ENCODE assay signal across 8 cellular contexts in the genomic region with DNA sequence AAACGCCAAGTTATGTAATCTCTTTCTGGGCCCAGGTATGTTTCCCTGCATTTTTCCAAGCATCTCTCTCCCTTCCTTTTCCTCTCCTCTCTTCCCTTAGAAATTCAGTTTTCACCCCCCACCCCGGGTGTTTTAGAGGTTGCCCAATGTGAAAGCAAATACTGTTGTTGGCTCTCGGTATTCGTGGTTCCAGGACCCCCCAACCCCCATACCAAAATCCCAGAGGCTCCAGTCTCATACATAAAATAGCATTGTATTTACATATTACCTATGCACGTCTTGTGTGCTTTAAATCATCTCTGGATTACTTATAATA. TPM values are rescaled to one million over a fixed set of nuclear protein-coding genes. Genes with fewer than 3 reads are reported as not detected.
DNase-seq lines count a peak whose midpoint lies in the region; ATAC-seq, FAIRE-seq and TF ChIP-seq lines count a peak whose summit lies in the region.

No MANE protein-coding gene starts in this region.

- POLR2A ChIA-PET in HepG2 (lab: Yijun Ruan, JAX): no interaction called here

- BruUV-seq in HepG2 (replicated peaks; lab: Mats Ljungman, UMichigan): no TSS peak

- H3K4me1 ChIP-seq in HepG2 (ENCODE audit: insufficient read depth, low read length): peaks cover 5% of the 10 kb centered on the region; the same call in 1 of the 2 replicates
- H3K4me1 ChIP-seq in right lobe of liver: peaks cover 0 to 2% (median 0%) of the 10 kb centered on the region in 4 donors
- no peaks in the 10 kb centered on the region for H3K4me1 ChIP-seq in SJCRH30

- no peaks in the 10 kb centered on the region for H4K20me1 ChIP-seq in HepG2 (ENCODE audit: insufficient read depth, low read length)

- H3K27me3 ChIP-seq in HepG2 (ENCODE audit: control insufficient read depth in 1 of 2, insufficient read depth in 2 of 2, low read length in 2 of 2): no peaks in the 10 kb centered on the region; a peak in 1 of 5 replicates
- no peaks in the 10 kb centered on the region for H3K27me3 ChIP-seq in right lobe of liver
- H3K27me3 ChIP-seq in dorsolateral prefrontal cortex: no peaks in the 10 kb centered on the region
- no peaks in the 10 kb centered on the region for H3K27me3 ChIP-seq in SJCRH30

- 0% methylated on average over 5 of the region's 5 CpGs for WGBS in HepG2 (ENCODE audit: low lambda C conversion rate)
- 4% methylated on average over 5 of the region's 5 CpGs for WGBS in right lobe of liver (ENCODE audit: insufficient coverage, low coverage, low lambda C conversion rate, missing lambda C conversion rate)

- no peak for FAIRE-seq in HepG2 (lab: Jason Lieb, UNC)

- H3K4me3 ChIP-seq in HepG2 (replicated peaks in 1 of 3; ENCODE audit: insufficient read depth in 1 of 3, low read depth in 2 of 3, low read length in 3 of 3) (peak overlapping the region in 1 of 3 experiments; percentile 30; a peak in 1 of 6 replicates), right lobe of liver (no peak overlapping the region), dorsolateral prefrontal cortex (peak overlapping the region in 57 of 59 donors; percentile 8 to 72 (median 44)), SJCRH30 (no peak overlapping the region)

- H3K4me2 ChIP-seq in HepG2 (ENCODE audit: low read depth, low read length): peak overlapping the region; percentile 66

- H3K9me3 ChIP-seq in HepG2 (ENCODE audit: low read length) (no peaks in the 10 kb centered on the region), right lobe of liver (no peaks in the 10 kb centered on the region), SJCRH30 (replicated peaks) (no peaks in the 10 kb centered on the region)

- TF ChIP-seq CTCF in HepG2 (CRISPR knock-in tag; IDR thresholded peaks at IDR 0.05) (no peak), right lobe of liver (IDR thresholded peaks at IDR 0.05) (no peak), dorsolateral prefrontal cortex (IDR thresholded peaks at IDR 0.05 in 54 of 56, conservative IDR thresholded peaks at IDR 0.05 in 2 of 56; ENCODE audit: low read depth in 1 of 56, partially characterized antibody in 56 of 56) (peak in 11 of 56 donors; percentile 1 to 44 (median 20))

- no peak for TF ChIP-seq EP300 in HepG2 (IDR thresholded peaks at IDR 0.05; ENCODE audit: low read depth in 2 of 2, low read length in 2 of 2)
- TF ChIP-seq EP300 in HepG2 (CRISPR knock-in tag; IDR thresholded peaks at IDR 0.05; ENCODE audit: borderline replicate concordance): no peak

- no peak for DNase-seq in HepG2 (ENCODE audit: low spot score)
- DNase-seq in right lobe of liver: no peak
- DNase-seq in dorsolateral prefrontal cortex: no peak
- DNase-seq in ureter (ENCODE audit: low spot score): no peak
- DNase-seq in NCI-H128 (lab: John Stamatoyannopoulos, UW; ENCODE audit: unreplicated experiment): no peak
- DNase-seq in left lobe of liver (ENCODE audit: low spot score): no peak
- no peak for DNase-seq in SJCRH30

- in situ Hi-C loops in HepG2 (cut with HindIII; ENCODE audit: extremely low pct_ligation_motif_present, low pct_unique_long_range_greater_than_20kb): no loop called here

- H2AFZ ChIP-seq in HepG2 (ENCODE audit: low read length): no peak overlapping the region

- H3K79me2 ChIP-seq in HepG2 (ENCODE audit: insufficient read depth, low read length): no peaks in the 10 kb centered on the region

- no peak for TF ChIP-seq RAD21 in HepG2 (CRISPR knock-in tag; IDR thresholded peaks at IDR 0.05)

- no peak overlapping the region for H3K9ac ChIP-seq in HepG2 (ENCODE audit: insufficient read depth, low read depth, low read length)

- no peak for ATAC-seq in HepG2
- no peak for ATAC-seq in right lobe of liver
- ATAC-seq in HG03354 (IDR thresholded peaks at IDR 0.05; ENCODE audit: poor library complexity, severe bottlenecking, unreplicated experiment): peak; percentile 27
- ATAC-seq in left lobe of liver: no peak

- no peaks in the 10 kb centered on the region for H3K36me3 ChIP-seq in HepG2 (replicated peaks in 1 of 2; ENCODE audit: control insufficient read depth in 1 of 2, insufficient read depth in 2 of 2, low read length in 2 of 2)
- H3K36me3 ChIP-seq in right lobe of liver: no peaks in the 10 kb centered on the region
- H3K36me3 ChIP-seq in SJCRH30: no peaks in the 10 kb centered on the region

- TF ChIP-seq POLR2A in HepG2 (IDR thresholded peaks at IDR 0.05; ENCODE audit: insufficient read depth in 1 of 2, low read depth in 2 of 2, low read length in 2 of 2) (no peak), right lobe of liver (IDR thresholded peaks at IDR 0.05) (no peak)

- intact Hi-C loops in HepG2 (cut with micrococcal nuclease; ENCODE audit: unreplicated experiment): loop anchor here (2.0 to 10.0 kb wide), 4 partner anchors 225 to 409 kb away; a partner anchor contains a TSS
- intact Hi-C loops in right lobe of liver (cut with DNase I): no loop called here
- intact Hi-C loops in dorsolateral prefrontal cortex (cut with DNase I): loop anchor here (10.0 kb wide), 2 partner anchors 53 to 1643 kb away; a partner anchor contains a TSS

- CTCF ChIA-PET in HepG2 (lab: Yijun Ruan, JAX; ENCODE audit: low intra/inter-chr PET ratio, low total read pairs): no interaction called here

- H3K27ac ChIP-seq in HepG2 (ENCODE audit: extremely low read length, insufficient read depth, low read length) (no peak overlapping the region), right lobe of liver (no peak overlapping the region), dorsolateral prefrontal cortex (peak overlapping the region in 15 of 59 donors; percentile 3 to 78 (median 19)), SJCRH30 (no peak overlapping the region)

TF ChIP-seq in HepG2, 621 proteins besides CTCF, POLR2A, EP300 and RAD21 (continues in another document):
- TF ChIP-seq ZNF180 (CRISPR knock-in tag; IDR thresholded peaks at IDR 0.05; ENCODE audit: borderline replicate concordance, low read depth) (no peak), SIN3B (IDR thresholded peaks at IDR 0.05; ENCODE audit: low read length) (no peak), ATF7-NPFF (CRISPR knock-in tag; IDR thresholded peaks at IDR 0.05; ENCODE audit: low read depth) (0 out of 2 replicates have a peak, but pooled peaks have one; percentile 22), HDAC2 (CRISPR knock-in tag; IDR thresholded peaks at IDR 0.05) (no peak), ONECUT2 (CRISPR knock-in tag; IDR thresholded peaks at IDR 0.05) (no peak), RXRB (CRISPR knock-in tag; IDR thresholded peaks at IDR 0.05; ENCODE audit: borderline replicate concordance) (no peak), KDM5B (CRISPR knock-in tag; IDR thresholded peaks at IDR 0.05; ENCODE audit: borderline replicate concordance) (no peak), HNF4A (CRISPR knock-in tag; IDR thresholded peaks at IDR 0.05) (no peak), HIVEP1 (CRISPR knock-in tag; IDR thresholded peaks at IDR 0.05) (no peak), MAZ (IDR thresholded peaks at IDR 0.05; ENCODE audit: borderline replicate concordance, low read depth, low read length) (0 out of 2 replicates have a peak, but pooled peaks have one; percentile 8), MAZ (CRISPR knock-in tag; IDR thresholded peaks at IDR 0.05; ENCODE audit: low read depth) (no peak), CENPX (CRISPR knock-in tag; IDR thresholded peaks at IDR 0.05) (no peak), MTF2 (CRISPR knock-in tag; IDR thresholded peaks at IDR 0.05; ENCODE audit: borderline replicate concordance) (no peak)
- TF ChIP-seq, protein P1, sequence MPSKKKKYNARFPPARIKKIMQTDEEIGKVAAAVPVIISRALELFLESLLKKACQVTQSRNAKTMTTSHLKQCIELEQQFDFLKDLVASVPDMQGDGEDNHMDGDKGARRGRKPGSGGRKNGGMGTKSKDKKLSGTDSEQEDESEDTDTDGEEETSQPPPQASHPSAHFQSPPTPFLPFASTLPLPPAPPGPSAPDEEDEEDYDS (CRISPR knock-in tag; IDR thresholded peaks at IDR 0.05): 0 out of 2 replicates have a peak, but pooled peaks have one; percentile 1

RNA-seq across cellular contexts. Expression of a gene that starts 48.8 kb away (rescaled TPM):
- total RNA-seq in HepG2 (2016; rRNA removed; fragmentation: Illumina TruSeq; extraction: Trizol) (2.1 and 3.4 TPM in 2 replicates), right lobe of liver (1 to 10 TPM; 1.8 to 9.1 (median 3.7) TPM), dorsolateral prefrontal cortex (10 to 100 TPM in 39 of 120 experiments, 1 to 10 TPM in 81; 4.6 to 16.6 (median 8.6) TPM), ureter (213 TPM), left lobe of liver (2.3 TPM)
- total RNA-seq in HepG2 (2016; cell fraction: cytosol; rRNA removed; fragmentation: Illumina TruSeq; extraction: Trizol; ENCODE audit: low read depth): 1.2 and 1.5 TPM in 2 replicates
- total RNA-seq in HepG2 (2016; cell fraction: insoluble cytoplasmic fraction; rRNA removed; fragmentation: Illumina TruSeq; extraction: Trizol): 1.9 and 2.6 TPM in 2 replicates
- 0.93 and 1.0 TPM in 2 replicates for total RNA-seq in HepG2 (2016; cell fraction: membrane; rRNA removed; fragmentation: Illumina TruSeq; extraction: Trizol)
- 3.6 and 3.9 TPM in 2 replicates for total RNA-seq in HepG2 (2016; cell fraction: nucleus; rRNA removed; fragmentation: Illumina TruSeq; extraction: Trizol)
- polyA plus RNA-seq in HepG2 (2011; rRNA removed): 1.9 and 2.6 TPM in 2 replicates
- polyA plus RNA-seq in HepG2 (2011; cell fraction: cytosol; rRNA removed): 1.6 and 2.5 TPM in 2 replicates
- polyA plus RNA-seq in HepG2 (2011; cell fraction: nucleus; rRNA removed): 1.7 and 2.5 TPM in 2 replicates
- 0.88 and 0.91 TPM in 2 replicates for polyA plus RNA-seq in HepG2 (2012)
- 0.09 and 0.10 TPM in 2 replicates for polyA plus RNA-seq in HepG2 (2016; cell fraction: cytosol; fragmentation: Illumina TruSeq; extraction: Trizol; ENCODE audit: low read depth)
- 0.88 and 1.1 TPM in 2 replicates for polyA plus RNA-seq in HepG2 (2016; cell fraction: insoluble cytoplasmic fraction; fragmentation: Illumina TruSeq; extraction: Trizol; ENCODE audit: low read depth)
- polyA plus RNA-seq in HepG2 (2016; cell fraction: membrane; fragmentation: Illumina TruSeq; extraction: Trizol; ENCODE audit: low read depth): 0.19 and 0.26 TPM in 2 replicates
- polyA plus RNA-seq in HepG2 (2016; cell fraction: nucleus; fragmentation: Illumina TruSeq; extraction: Trizol; ENCODE audit: insufficient read depth, low read depth): 4.1 and 4.3 TPM in 2 replicates
- polyA minus RNA-seq in HepG2 (2011; rRNA and poly(A)+ RNA removed; ENCODE audit: low replicate concordance): 10.2 and 11.3 TPM in 2 replicates
- 3.8 and 6.3 TPM in 2 replicates for polyA minus RNA-seq in HepG2 (2011; cell fraction: cytosol; rRNA and poly(A)+ RNA removed)
- polyA minus RNA-seq in HepG2 (2011; cell fraction: nucleus; rRNA and poly(A)+ RNA removed): 2.7 and 4.1 TPM in 2 replicates
- total RNA-seq in SJCRH30 (2014; rRNA removed; shearing (Covaris generic)): 0.43 and 0.58 TPM in 2 replicates

Comparison
In these comparisons a context has a peak if more than half of its experiments do, and no peak if none do; other contexts are left out.
1. intact Hi-C loops: an anchor here in HepG2 (2.0 to 10.0 kb wide) and dorsolateral prefrontal cortex (10.0 kb wide); none called in right lobe of liver.
2. H3K4me3 ChIP-seq: peak in dorsolateral prefrontal cortex (57 of 59); none in right lobe of liver (0 of 3) and SJCRH30 (single experiment).
3. RNA of a gene that starts 48.8 kb away (total RNA-seq): 213 TPM in ureter (single experiment); 4.6 to 16.6 TPM in dorsolateral prefrontal cortex, 1.8 to 9.1 TPM in right lobe of liver, 0.93 to 3.9 TPM in HepG2, 2.3 TPM in left lobe of liver (single experiment) and 0.43 to 0.58 TPM in SJCRH30; every median in the first group is over 10 times any median in the second.